Comparison of ENCODE assay signal across 29 cellular contexts in genomic region chr17:80953471-80954315, GRCh38. TPM values are rescaled to one million over a fixed set of nuclear protein-coding genes. Genes with fewer than 3 reads are reported as not detected.
DNase-seq lines count a peak whose midpoint lies in the region; ATAC-seq and TF ChIP-seq lines count a peak whose summit lies in the region.
"Had no signal": no experiment of that assay in that cellular context is flagged by ENCODE, and none has a peak within 500 bp of the region (broad histone marks: within the 10 kb centered on the region; RNA-seq: fewer than 3 reads in every experiment).

No MANE protein-coding gene starts in this region.

- peaks cover 1% of the 10 kb centered on the region for H3K4me1 Mint-ChIP-seq in glutamatergic neuron (ENCODE audit: low read depth, unreplicated experiment)
- H3K4me1 Mint-ChIP-seq: activated CD4-positive, alpha-beta T cell treated with anti-CD3 and anti-CD28 coated beads, Interleukin-2, amount 10 ng/mL, durations not matched to agents 7 days and 5 days had no signal

- H3K27ac Mint-ChIP-seq in glutamatergic neuron (ENCODE audit: unreplicated experiment), result no peak overlapping the region
- H3K27ac Mint-ChIP-seq: activated naive CD4-positive, alpha-beta T cell treated with anti-CD3 and anti-CD28 coated beads for 36 hours; activated T-cell treated with anti-CD3 and anti-CD28 coated beads, Interleukin-2, amount 50 U/mL, for 72 hours had no signal

- H4K8ac ChIP-seq in trophoblast cell (ENCODE audit: low read depth, low read length), result no peak overlapping the region

- H3K4me3 ChIP-seq in BLaER1 (no peak overlapping the region), H7 (ENCODE audit: insufficient read depth, low read depth, low read length) (no peak overlapping the region), trophoblast cell (ENCODE audit: low read depth, low read length) (peak overlapping the region; percentile 10), HAP-1 (no peak overlapping the region)
- H3K4me3 ChIP-seq: adrenal gland, esophagus squamous epithelium, mucosa of descending colon, ovary, Peyer's patch, stomach had no signal

- TF ChIP-seq CTCF in glutamatergic neuron (IDR thresholded peaks at IDR 0.05; ENCODE audit: partially characterized antibody, unreplicated experiment), result no peak

- no peak overlapping the region for H4K12ac ChIP-seq in trophoblast cell (ENCODE audit: low read depth, low read length)

- no peaks in the 10 kb centered on the region for H3K79me2 ChIP-seq in trophoblast cell (ENCODE audit: control insufficient read depth, insufficient read depth, low read length, poor library complexity)

- no peak overlapping the region for H3K23ac ChIP-seq in trophoblast cell (ENCODE audit: low read length)

- H3K9me3 ChIP-seq in BLaER1 (no peaks in the 10 kb centered on the region; the same call in 1 of the 2 replicates), trophoblast cell (ENCODE audit: insufficient read depth, low read depth, low read length) (peaks cover 4% of the 10 kb centered on the region), HAP-1 (no peaks in the 10 kb centered on the region)
- H3K9me3 ChIP-seq: adrenal gland, esophagus squamous epithelium, mucosa of descending colon, ovary, Peyer's patch, stomach had no signal

- peaks cover 6% of the 10 kb centered on the region for H3K9me3 Mint-ChIP-seq in glutamatergic neuron (ENCODE audit: unreplicated experiment)
- H3K9me3 Mint-ChIP-seq: activated CD4-positive, alpha-beta T cell treated with anti-CD3 and anti-CD28 coated beads, Interleukin-2, amount 10 ng/mL, durations not matched to agents 7 days and 5 days; activated naive CD4-positive, alpha-beta T cell treated with anti-CD3 and anti-CD28 coated beads for 36 hours; activated T-cell treated with anti-CD3 and anti-CD28 coated beads, Interleukin-2, amount 50 U/mL, for 72 hours; natural killer cell treated with Interleukin-12 subunit alpha and Interleukin-12 subunit beta and Interleukin-15 and Interleukin-18, amount 100 ng/mL, for 72 hours had no signal

- peaks cover 34% of the 10 kb centered on the region for H3K36me3 ChIP-seq in BLaER1
- no peaks in the 10 kb centered on the region; the same call in 1 of the 2 replicates for H3K36me3 ChIP-seq in H7 (replicated peaks; ENCODE audit: control insufficient read depth, insufficient read depth, low read length)
- H3K36me3 ChIP-seq in trophoblast cell (ENCODE audit: control insufficient read depth in 1 of 2, insufficient read depth in 2 of 2, low read length in 2 of 2), result peaks cover 21 to 23% of the 10 kb centered on the region in 2 experiments
- no peaks in the 10 kb centered on the region; the same call in 1 of the 2 replicates for H3K36me3 ChIP-seq in HAP-1 (replicated peaks)
- H3K36me3 ChIP-seq: ovary had no signal

- H3K27ac ChIP-seq in BLaER1, result no peak overlapping the region
- no peak overlapping the region for H3K27ac ChIP-seq in trophoblast cell (ENCODE audit: low read depth, low read length)
- H3K27ac ChIP-seq: adrenal gland, esophagus squamous epithelium, foreskin keratinocyte, ovary, Peyer's patch, stomach, WERI-Rb-1 had no signal

- no peak overlapping the region for H3K14ac ChIP-seq in trophoblast cell (ENCODE audit: low read length)

- H3K4me3 Mint-ChIP-seq in glutamatergic neuron (ENCODE audit: unreplicated experiment), result no peak overlapping the region
- H3K4me3 Mint-ChIP-seq: activated CD4-positive, alpha-beta T cell treated with anti-CD3 and anti-CD28 coated beads, Interleukin-2, amount 10 ng/mL, durations not matched to agents 7 days and 5 days; activated naive CD4-positive, alpha-beta T cell treated with anti-CD3 and anti-CD28 coated beads for 36 hours; activated T-cell treated with anti-CD3 and anti-CD28 coated beads, Interleukin-2, amount 50 U/mL, for 72 hours; natural killer cell treated with Interleukin-12 subunit alpha and Interleukin-12 subunit beta and Interleukin-15 and Interleukin-18, amount 100 ng/mL, for 72 hours had no signal

- WGBS in trophoblast cell (ENCODE audit: extremely low coverage, insufficient coverage, insufficient read length), result no CpG with 5 or more reads among the region's 22 CpGs

- ATAC-seq in HG02970 (IDR thresholded peaks at IDR 0.05; ENCODE audit: low FRiP score, unreplicated experiment), result no peak
- ATAC-seq: activated T-cell treated with anti-CD3 and anti-CD28 coated beads, Interleukin-2, amount 50 U/mL, for 72 hours; foreskin keratinocyte; HCT116; mucosa of descending colon; natural killer cell treated with Interleukin-12 subunit alpha and Interleukin-12 subunit beta and Interleukin-15 and Interleukin-18, amount 100 ng/mL, for 72 hours had no signal

- H3K4me1 ChIP-seq in BLaER1, result peaks cover 80% of the 10 kb centered on the region
- no peaks in the 10 kb centered on the region for H3K4me1 ChIP-seq in trophoblast cell (ENCODE audit: control insufficient read depth in 1 of 2, insufficient read depth in 2 of 2, low read length in 2 of 2)
- H3K4me1 ChIP-seq in HAP-1, result peaks cover 9% of the 10 kb centered on the region
- H3K4me1 ChIP-seq: foreskin keratinocyte had no signal

- H3K9ac ChIP-seq in BLaER1, result no peak overlapping the region
- no peak overlapping the region for H3K9ac ChIP-seq in trophoblast cell (ENCODE audit: low read length)

- H3K4me2 ChIP-seq in BLaER1 (peak overlapping the region; percentile 85), trophoblast cell (ENCODE audit: low read length) (no peak overlapping the region)

- peak; percentile 35 for DNase-seq in H7
- DNase-seq in glutamatergic neuron, result peak; percentile 7
- DNase-seq in trophoblast cell, result no peak
- DNase-seq in HAP-1 (ENCODE audit: low spot score in 2 of 2), result no peak
- no peak for DNase-seq in NCI-H1694 treated with DMSO at 0.1 percent for 48 hours (lab: John Stamatoyannopoulos, UW)
- DNase-seq: activated CD4-positive, alpha-beta T cell treated with anti-CD3 and anti-CD28 coated beads, Interleukin-2, amount 10 ng/mL, durations not matched to agents 7 days and 5 days; activated naive CD4-positive, alpha-beta T cell treated with anti-CD3 and anti-CD28 coated beads for 36 hours; activated T-cell treated with anti-CD3 and anti-CD28 coated beads, Interleukin-2, amount 50 U/mL, for 72 hours; DMS79; esophagus squamous epithelium; foreskin keratinocyte; kidney glomerular epithelial cell; mammary epithelial cell; NCI-H1417 treated with DMSO at 0.1 percent for 48 hours; NCI-H2081; Peyer's patch; retina; stimulated activated CD4-positive, alpha-beta T cell treated with anti-CD3 and anti-CD28 coated beads, Interleukin-12 subunit alpha, Interleukin-12 subunit beta, amount 100 ng/mL, for 4 hours; stimulated activated CD4-positive, alpha-beta T cell treated with anti-CD3 and anti-CD28 coated beads, Interleukin-2, amount 100 ng/mL, for 48 hours; stomach; T1000; WERI-Rb-1 had no signal

- H2BK12ac ChIP-seq in trophoblast cell (ENCODE audit: low read length), result no peak overlapping the region

- H4K91ac ChIP-seq in trophoblast cell (ENCODE audit: low read depth, low read length), result no peak overlapping the region

- H4K20me1 ChIP-seq in BLaER1, result peaks cover 80% of the 10 kb centered on the region

- H2BK5ac ChIP-seq in trophoblast cell (ENCODE audit: low read depth, low read length, poor library complexity), result no peak overlapping the region

- no peak overlapping the region for H2BK120ac ChIP-seq in trophoblast cell (ENCODE audit: insufficient read depth, low read length, poor library complexity)

- peaks cover 5% of the 10 kb centered on the region for H3K36me3 Mint-ChIP-seq in glutamatergic neuron (ENCODE audit: unreplicated experiment)
- H3K36me3 Mint-ChIP-seq: natural killer cell treated with Interleukin-12 subunit alpha and Interleukin-12 subunit beta and Interleukin-15 and Interleukin-18, amount 100 ng/mL, for 72 hours had no signal

- no peak overlapping the region for H2AFZ ChIP-seq in trophoblast cell (ENCODE audit: insufficient read depth, low read length, poor library complexity)

- no peaks in the 10 kb centered on the region for H3K79me1 ChIP-seq in trophoblast cell (ENCODE audit: low read length)

- H3K18ac ChIP-seq in trophoblast cell (ENCODE audit: low read length), result no peak overlapping the region

- peaks cover 4% of the 10 kb centered on the region for H3K27me3 Mint-ChIP-seq in glutamatergic neuron (ENCODE audit: unreplicated experiment)
- H3K27me3 Mint-ChIP-seq: activated CD4-positive, alpha-beta T cell treated with anti-CD3 and anti-CD28 coated beads, Interleukin-2, amount 10 ng/mL, durations not matched to agents 7 days and 5 days; natural killer cell treated with Interleukin-12 subunit alpha and Interleukin-12 subunit beta and Interleukin-15 and Interleukin-18, amount 100 ng/mL, for 72 hours had no signal

- H2AK5ac ChIP-seq in trophoblast cell (ENCODE audit: low read length), result no peak overlapping the region

- no peak overlapping the region for H3K4ac ChIP-seq in trophoblast cell (ENCODE audit: low read depth, low read length)

- H3K27me3 ChIP-seq in BLaER1 (peaks cover under 1% of the 10 kb centered on the region; the same call in 1 of the 2 replicates), H7 (ENCODE audit: control insufficient read depth, insufficient read depth, low read length) (no peaks in the 10 kb centered on the region), trophoblast cell (ENCODE audit: insufficient read depth, low read length) (no peaks in the 10 kb centered on the region), HAP-1 (ENCODE audit: low read depth) (no peaks in the 10 kb centered on the region)
- H3K27me3 ChIP-seq: adrenal gland, esophagus squamous epithelium, foreskin keratinocyte, ovary, Peyer's patch, stomach had no signal

- in situ Hi-C loops in HAP-1 (cut with MboI; ENCODE audit: low sequenced_read_pairs), result no loop called here

RNA-seq across cellular contexts. Expression of gene CHMP6, which starts 37.9 kb away (rescaled TPM):
- total RNA-seq in H7 (2014; rRNA removed; shearing (Covaris generic)), result 13.0 and 15.0 TPM in 2 replicates
- 24.3 TPM for total RNA-seq in glutamatergic neuron (ENCODE audit: unreplicated experiment)
- polyA plus RNA-seq in trophoblast cell (2013), result 10.3 and 10.7 TPM in 2 replicates

Comparison
In these comparisons a context has a peak if more than half of its experiments do, and no peak if none do; other contexts are left out.
1. DNase-seq: peak in H7 (single experiment) and glutamatergic neuron (single experiment); none in trophoblast cell (0 of 2), HAP-1 (0 of 2) and NCI-H1694 treated with DMSO at 0.1 percent for 48 hours (single experiment).